ENCODE assay signal across 1 cellular context in genomic region chr1:119703666-119704450, GRCh38.
TF ChIP-seq lines count a peak whose summit lies in the region.

No MANE protein-coding gene starts in this region.

TF ChIP-seq in H1, 55 proteins besides CTCF, POLR2A, EP300 and RAD21 (continued from another document):
- TF ChIP-seq USF2 (IDR thresholded peaks at IDR 0.05; ENCODE audit: low read length) (no peak), E2F6 (IDR thresholded peaks at IDR 0.05) (no peak), NRF1 (IDR thresholded peaks at IDR 0.05; ENCODE audit: low read depth, low read length) (no peak), CREB1 (IDR thresholded peaks at IDR 0.05) (no peak), CHD1 (IDR thresholded peaks at IDR 0.05; ENCODE audit: low read depth, low read length) (no peak), TAF7 (optimal IDR thresholded peaks at IDR 0.05; ENCODE audit: borderline replicate concordance, low read depth, low read length) (no peak), SRF (IDR thresholded peaks at IDR 0.05; ENCODE audit: low read depth, low read length) (no peak), CHD7 (IDR thresholded peaks at IDR 0.05; ENCODE audit: insufficient replicate concordance, low read length) (no peak), MAFK (IDR thresholded peaks at IDR 0.05; ENCODE audit: low read depth, low read length) (no peak), MAX (IDR thresholded peaks at IDR 0.05) (no peak), SP4 (IDR thresholded peaks at IDR 0.05; ENCODE audit: low read length) (no peak), TBP (IDR thresholded peaks at IDR 0.05; ENCODE audit: low read depth, low read length) (no peak), RBBP5 (IDR thresholded peaks at IDR 0.05; ENCODE audit: borderline replicate concordance, low read depth, low read length) (no peak), POU5F1 (IDR thresholded peaks at IDR 0.05; ENCODE audit: low read depth, low read length) (no peak), PHF8 (conservative IDR thresholded peaks at IDR 0.05; ENCODE audit: low read depth, low read length) (no peak), TAF1 (IDR thresholded peaks at IDR 0.05; ENCODE audit: low read depth, low read length) (no peak)
TF ChIP-seq in H1: peak in this region for 0.
